ENCODE assay signal across 1 cellular context in the genomic region with DNA sequence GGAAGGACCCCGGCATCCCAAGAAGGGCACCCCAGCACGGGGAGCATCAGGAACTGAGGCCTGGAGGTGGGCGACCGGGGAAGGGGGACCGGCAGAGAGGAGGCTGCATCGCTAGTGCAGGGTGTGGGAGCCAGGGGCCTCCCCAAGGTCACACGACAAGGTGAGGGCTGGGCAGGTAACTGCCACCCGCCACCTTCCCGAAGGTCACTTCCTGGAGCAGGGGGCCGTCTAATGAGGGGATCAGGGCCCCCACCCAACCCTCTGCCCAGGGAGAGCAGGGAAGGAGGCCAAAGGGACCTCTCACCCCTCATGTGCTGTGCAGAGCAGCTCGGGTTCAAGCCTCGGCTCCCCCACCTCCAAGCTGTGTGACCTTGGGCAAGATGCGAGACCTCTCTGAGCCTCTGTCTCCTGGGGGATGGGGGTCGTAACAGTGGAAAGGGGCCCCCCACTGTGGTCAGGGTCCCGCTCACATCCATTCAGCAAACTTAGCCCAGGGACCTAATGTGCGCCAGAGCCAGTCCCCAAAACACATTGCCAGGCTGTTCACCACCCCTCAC.
TF ChIP-seq lines count a peak whose summit lies in the region.

No MANE protein-coding gene starts in this region.

TF ChIP-seq in liver, 16 proteins besides CTCF, POLR2A, EP300 and RAD21:
- TF ChIP-seq HNF4A (conservative IDR thresholded peaks at IDR 0.05), result no peak
- TF ChIP-seq JUND (IDR thresholded peaks at IDR 0.05), result no peak
- no peak for TF ChIP-seq RXRA (IDR thresholded peaks at IDR 0.05)
- no peak for TF ChIP-seq HNF4G (IDR thresholded peaks at IDR 0.05)
- no peak for TF ChIP-seq GABPA (IDR thresholded peaks at IDR 0.05 in 1 of 2, conservative IDR thresholded peaks at IDR 0.05 in 1 of 2)
- TF ChIP-seq, protein P1, sequence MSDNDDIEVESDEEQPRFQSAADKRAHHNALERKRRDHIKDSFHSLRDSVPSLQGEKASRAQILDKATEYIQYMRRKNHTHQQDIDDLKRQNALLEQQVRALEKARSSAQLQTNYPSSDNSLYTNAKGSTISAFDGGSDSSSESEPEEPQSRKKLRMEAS (IDR thresholded peaks at IDR 0.05), result no peak
